Comparison of ENCODE assay signal across 8 cellular contexts in the genomic region with DNA sequence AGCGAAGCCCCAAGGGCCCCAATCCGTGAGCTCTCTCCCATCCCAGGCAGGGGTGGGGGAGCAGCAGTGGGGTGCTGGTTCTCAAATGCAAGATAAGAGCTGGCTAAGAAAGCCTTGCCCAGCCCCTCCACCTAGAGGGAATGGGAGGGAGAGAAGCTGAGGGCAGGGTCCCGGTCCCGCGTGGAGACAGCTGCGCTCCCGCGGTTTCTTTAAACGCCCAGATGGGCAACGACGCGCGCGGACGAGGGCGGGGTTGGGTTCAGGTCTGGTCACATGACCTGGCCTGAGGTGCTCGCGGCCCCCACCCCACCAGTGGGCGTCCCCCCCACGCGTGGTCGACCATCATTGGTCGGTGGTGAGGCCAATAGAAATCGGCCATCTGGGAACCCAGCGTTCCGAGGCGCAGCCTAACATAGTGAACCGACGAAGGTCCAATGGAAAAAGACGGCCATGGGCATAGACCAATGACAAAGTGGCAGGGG. TPM values are rescaled to one million over a fixed set of nuclear protein-coding genes. Genes with fewer than 3 reads are reported as not detected.
A peak's percentile ranks its signal among the peaks of the same experiment; 100 is the strongest.
DNase-seq lines count a peak whose midpoint lies in the region; ATAC-seq and TF ChIP-seq lines count a peak whose summit lies in the region.

No MANE protein-coding gene starts in this region.

- H3K4me3 ChIP-seq in osteoblast (ENCODE audit: insufficient read depth, low read length) (peak overlapping the region; percentile 100), thoracic aorta (peak overlapping the region; percentile 93)

- intact Hi-C loops in Right ventricle myocardium inferior (cut with DNase I), result no loop called here

- H4K20me1 ChIP-seq in osteoblast (ENCODE audit: insufficient read depth, low read length), result peaks cover 40% of the 10 kb centered on the region

- peak; percentile 88 for ATAC-seq in HG02840 (IDR thresholded peaks at IDR 0.05; ENCODE audit: low FRiP score, unreplicated experiment)
- ATAC-seq in activated naive CD8-positive, alpha-beta T cell treated with anti-CD3 and anti-CD28 coated beads, Interleukin-2, amount 50 U/mL, for 24 hours, result peak; percentile 92
- peak; percentile 96 for ATAC-seq in Right ventricle myocardium inferior
- peak; percentile 96 for ATAC-seq in thoracic aorta (ENCODE audit: insufficient number of reproducible peaks, low FRiP score, low read depth)

- H3K4me2 ChIP-seq in osteoblast (ENCODE audit: insufficient read depth, low read length), result peak overlapping the region; percentile 93

- no peaks in the 10 kb centered on the region for H3K27me3 Mint-ChIP-seq in activated naive CD8-positive, alpha-beta T cell treated with anti-CD3 and anti-CD28 coated beads, Interleukin-2, amount 50 U/mL, for 24 hours

- H3K27ac Mint-ChIP-seq in activated naive CD8-positive, alpha-beta T cell treated with anti-CD3 and anti-CD28 coated beads, Interleukin-2, amount 50 U/mL, for 24 hours, result peak overlapping the region; percentile 94

- H3K4me1 ChIP-seq in osteoblast (ENCODE audit: insufficient read depth, low read length) (peaks cover 29% of the 10 kb centered on the region), thoracic aorta (ENCODE audit: control insufficient read depth in 1 of 2, low read depth in 2 of 2) (peaks cover 23 to 29% of the 10 kb centered on the region in 2 donors)

- no peaks in the 10 kb centered on the region for H3K9me3 Mint-ChIP-seq in activated naive CD8-positive, alpha-beta T cell treated with anti-CD3 and anti-CD28 coated beads, Interleukin-2, amount 50 U/mL, for 24 hours

- peaks cover 50% of the 10 kb centered on the region for H3K36me3 Mint-ChIP-seq in activated naive CD8-positive, alpha-beta T cell treated with anti-CD3 and anti-CD28 coated beads, Interleukin-2, amount 50 U/mL, for 24 hours (ENCODE audit: low read depth)

- no peaks in the 10 kb centered on the region for H3K27me3 ChIP-seq in osteoblast (ENCODE audit: insufficient read depth, low read length)
- H3K27me3 ChIP-seq in thoracic aorta (replicated peaks; ENCODE audit: insufficient read depth), result no peaks in the 10 kb centered on the region

- peak overlapping the region; percentile 94 for H2AFZ ChIP-seq in osteoblast (ENCODE audit: low read length)

- H3K27ac ChIP-seq in osteoblast (ENCODE audit: low read depth, low read length) (peak overlapping the region; percentile 87), thoracic aorta (peak overlapping the region in 1 of 2 donors; percentile 23)

- H3K79me2 ChIP-seq in osteoblast (ENCODE audit: insufficient read depth, low read length), result peaks cover 50% of the 10 kb centered on the region

- H3K9me3 ChIP-seq in osteoblast (ENCODE audit: low read depth, low read length), result no peaks in the 10 kb centered on the region
- no peaks in the 10 kb centered on the region for H3K9me3 ChIP-seq in thoracic aorta

- TF ChIP-seq CTCF in GM10266 (IDR thresholded peaks at IDR 0.05; ENCODE audit: control insufficient read depth, insufficient read depth, low read depth, missing control alignments), result no peak
- TF ChIP-seq CTCF in osteoblast (IDR thresholded peaks at IDR 0.05; ENCODE audit: extremely low read depth, low read depth, low read length), result no peak
- TF ChIP-seq CTCF in thoracic aorta (IDR thresholded peaks at IDR 0.05), result no peak

- DNase-seq in GM10266 (ENCODE audit: extremely low spot score) (peak; percentile 97), NCI-H1417 treated with DMSO at 0.1 percent for 48 hours (lab: John Stamatoyannopoulos, UW) (peak; percentile 96), SW 1271 (lab: John Stamatoyannopoulos, UW) (peak; percentile 96 to 99), Right ventricle myocardium inferior (ENCODE audit: missing footprints) (peak; percentile 100), osteoblast (ENCODE audit: insufficient read length, low spot score, missing footprints) (peak; percentile 99), thoracic aorta (ENCODE audit: low spot score) (peak; percentile 99)
- DNase-seq in activated naive CD8-positive, alpha-beta T cell treated with anti-CD3 and anti-CD28 coated beads, Interleukin-2, amount 50 U/mL, for 24 hours, result peak; percentile 99

- H3K4me1 Mint-ChIP-seq in activated naive CD8-positive, alpha-beta T cell treated with anti-CD3 and anti-CD28 coated beads, Interleukin-2, amount 50 U/mL, for 24 hours, result peaks cover 66% of the 10 kb centered on the region

- peaks cover 37% of the 10 kb centered on the region for H3K36me3 ChIP-seq in osteoblast (ENCODE audit: insufficient read depth, low read length)
- H3K36me3 ChIP-seq in thoracic aorta, result peaks cover 23% of the 10 kb centered on the region

- peak overlapping the region; percentile 97 for H3K4me3 Mint-ChIP-seq in activated naive CD8-positive, alpha-beta T cell treated with anti-CD3 and anti-CD28 coated beads, Interleukin-2, amount 50 U/mL, for 24 hours

RNA-seq across cellular contexts. Expression of a gene that starts 0.3 kb away (rescaled TPM):
- total RNA-seq in Right ventricle myocardium inferior (496 TPM), osteoblast (1,685 and 1,980 TPM in 2 replicates), thoracic aorta (100 to 1,000 TPM; 415 to 467 TPM)

RNA-seq across cellular contexts. Expression of a gene that starts 4.6 kb away (rescaled TPM):
- total RNA-seq in Right ventricle myocardium inferior, result 37.6 TPM
- total RNA-seq in osteoblast, result 41.0 and 47.8 TPM in 2 replicates
- 10 to 100 TPM; 31.8 to 76.8 TPM for total RNA-seq in thoracic aorta

RNA-seq across cellular contexts. Expression of a gene that starts 7.6 kb away (rescaled TPM):
- total RNA-seq in Right ventricle myocardium inferior (171 TPM), osteoblast (80.2 and 84.0 TPM in 2 replicates), thoracic aorta (100 to 1,000 TPM; 116 to 130 TPM)

RNA-seq across cellular contexts. Expression of a gene that starts 18.9 kb away (rescaled TPM):
- 33.7 TPM for total RNA-seq in Right ventricle myocardium inferior
- total RNA-seq in osteoblast, result 15.2 and 16.8 TPM in 2 replicates
- 10 to 100 TPM; 30.2 to 42.8 TPM for total RNA-seq in thoracic aorta

RNA-seq across cellular contexts. Expression of a gene that starts 19.0 kb away (rescaled TPM):
- total RNA-seq in Right ventricle myocardium inferior (not detected), osteoblast (0.29 TPM in 1 of 2 replicates, not detected in the other), thoracic aorta (not detected)
